In genomic region chr12:123365141-123365917, GRCh38 we compare ENCODE assay signal across 1 cellular context.
TF ChIP-seq lines count a peak whose summit lies in the region.

No MANE protein-coding gene starts in this region.

TF ChIP-seq in HepG2, 621 proteins besides CTCF, POLR2A, EP300 and RAD21 (continued from another document and continues in another):
- no peak for TF ChIP-seq KIAA2018 (CRISPR knock-in tag; IDR thresholded peaks at IDR 0.05; ENCODE audit: borderline replicate concordance)
- peak; percentile 33; the same call in 1 of the 2 replicates for TF ChIP-seq SUZ12 (IDR thresholded peaks at IDR 0.05; ENCODE audit: low read depth, low read length)
- TF ChIP-seq ZNF770 (CRISPR knock-in tag; IDR thresholded peaks at IDR 0.05), result peak; percentile 36
- no peak for TF ChIP-seq ZNF260 (CRISPR knock-in tag; IDR thresholded peaks at IDR 0.05; ENCODE audit: borderline replicate concordance, low read depth)
- TF ChIP-seq DDIT3 (CRISPR knock-in tag; IDR thresholded peaks at IDR 0.05), result no peak
- no peak for TF ChIP-seq ZNF10 (CRISPR knock-in tag; IDR thresholded peaks at IDR 0.05; ENCODE audit: borderline replicate concordance, low read depth)
- no peak for TF ChIP-seq IRF9 (CRISPR knock-in tag; IDR thresholded peaks at IDR 0.05; ENCODE audit: borderline replicate concordance)
- no peak for TF ChIP-seq ZNF510 (CRISPR knock-in tag; IDR thresholded peaks at IDR 0.05; ENCODE audit: low read depth)
- peak; percentile 66 for TF ChIP-seq PHF8 (CRISPR knock-in tag; IDR thresholded peaks at IDR 0.05)
- no peak for TF ChIP-seq KAT2B (IDR thresholded peaks at IDR 0.05; ENCODE audit: borderline replicate concordance, low read depth, low read length)
- no peak for TF ChIP-seq SIX4 (CRISPR knock-in tag; IDR thresholded peaks at IDR 0.05)
- no peak for TF ChIP-seq EHMT2 (IDR thresholded peaks at IDR 0.05; ENCODE audit: borderline replicate concordance, low read depth, low read length)
- TF ChIP-seq FOXA3 (CRISPR knock-in tag; IDR thresholded peaks at IDR 0.05), result peak; percentile 30; the same call in 1 of the 2 replicates
- no peak for TF ChIP-seq ZNF562 (CRISPR knock-in tag; IDR thresholded peaks at IDR 0.05; ENCODE audit: borderline replicate concordance)
- TF ChIP-seq RELA (CRISPR knock-in tag; IDR thresholded peaks at IDR 0.05), result no peak
- 0 out of 2 replicates have a peak, but pooled peaks have one; percentile 45 for TF ChIP-seq DZIP1 (CRISPR knock-in tag; IDR thresholded peaks at IDR 0.05)
- TF ChIP-seq TEAD2 (CRISPR knock-in tag; IDR thresholded peaks at IDR 0.05), result no peak
- TF ChIP-seq ZBTB21 (CRISPR knock-in tag; IDR thresholded peaks at IDR 0.05), result no peak
- no peak for TF ChIP-seq GATAD2A (CRISPR knock-in tag; IDR thresholded peaks at IDR 0.05)
- 0 out of 2 replicates have a peak, but pooled peaks have one; percentile 43 for TF ChIP-seq CERS6 (CRISPR knock-in tag; IDR thresholded peaks at IDR 0.05)
- TF ChIP-seq ZNF101 (CRISPR knock-in tag; IDR thresholded peaks at IDR 0.05; ENCODE audit: borderline replicate concordance, low read depth), result no peak
- TF ChIP-seq EED (CRISPR knock-in tag; IDR thresholded peaks at IDR 0.05), result no peak
- no peak for TF ChIP-seq NFAT5 (CRISPR knock-in tag; IDR thresholded peaks at IDR 0.05)
- no peak for TF ChIP-seq PHF20 (CRISPR knock-in tag; IDR thresholded peaks at IDR 0.05)
- no peak for TF ChIP-seq JUN (CRISPR knock-in tag; IDR thresholded peaks at IDR 0.05)
- TF ChIP-seq XRCC5 (optimal IDR thresholded peaks at IDR 0.05; ENCODE audit: low read length), result peak; percentile 47
- no peak; the same call in 1 of the 2 replicates for TF ChIP-seq THAP9 (CRISPR knock-in tag; IDR thresholded peaks at IDR 0.05; ENCODE audit: borderline replicate concordance)
- peak; percentile 61; the same call in 1 of the 2 replicates for TF ChIP-seq KLF12 (CRISPR knock-in tag; IDR thresholded peaks at IDR 0.05; ENCODE audit: borderline replicate concordance)
- TF ChIP-seq ZNF605 (CRISPR knock-in tag; IDR thresholded peaks at IDR 0.05), result no peak
- no peak for TF ChIP-seq ATF7 (IDR thresholded peaks at IDR 0.05)
- TF ChIP-seq ATF7 (CRISPR knock-in tag; IDR thresholded peaks at IDR 0.05), result no peak
- TF ChIP-seq MBD4 (IDR thresholded peaks at IDR 0.05; ENCODE audit: borderline replicate concordance, low read length), result no peak
